In the genomic region with DNA sequence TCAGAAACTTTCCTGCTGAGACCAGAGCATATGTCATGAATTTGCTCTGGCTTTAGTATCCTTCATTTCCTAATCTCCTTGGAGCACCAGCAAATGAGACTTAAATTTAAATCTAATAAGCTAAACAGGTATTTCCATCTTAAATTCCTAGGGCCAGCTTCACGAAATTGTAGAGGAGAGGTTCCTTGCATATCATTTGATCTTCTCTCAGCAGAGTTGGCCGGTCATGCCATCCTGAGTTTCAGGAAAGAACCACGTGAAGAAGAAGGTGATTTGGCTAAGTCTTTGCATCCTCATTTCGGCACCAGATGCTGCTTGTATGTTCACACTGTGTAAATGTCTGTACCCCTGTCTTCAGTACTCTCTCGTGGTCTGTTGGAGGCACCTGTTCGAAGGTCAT, we compare ENCODE assay signal across 34 cellular contexts.
"Had no signal": no experiment of that assay in that cellular context is flagged by ENCODE, and none has a peak within 500 bp of the region (broad histone marks: within the 10 kb centered on the region; RNA-seq: fewer than 3 reads in every experiment).

No MANE protein-coding gene starts in this region.

- H3K4me2 ChIP-seq: hepatocyte had no signal

- H3K36me3 Mint-ChIP-seq: activated naive CD4-positive, alpha-beta T cell treated with anti-CD3 and anti-CD28 coated beads, Interleukin-2, amount 10 ng/mL, durations not matched to agents 7 days and 5 days; activated naive CD8-positive, alpha-beta T cell treated with anti-CD3 and anti-CD28 coated beads, Interleukin-2, amount 10 ng/mL, durations not matched to agents 7 days and 5 days; brain; WTC11 had no signal

- H3K36me3 ChIP-seq: ascending aorta, breast epithelium, cardiac muscle cell, esophagus muscularis mucosa, gastrocnemius medialis, heart left ventricle had no signal

- H3K27ac ChIP-seq: ascending aorta, breast epithelium, cardiac muscle cell, coronary artery, esophagus muscularis mucosa, foreskin keratinocyte, gastrocnemius medialis, heart left ventricle, hepatocyte, VCaP had no signal

- H3K4me3 ChIP-seq: ascending aorta, breast epithelium, cardiac muscle cell, coronary artery, esophagus muscularis mucosa, gastrocnemius medialis, heart left ventricle, hepatocyte had no signal

- H2AFZ ChIP-seq: hepatocyte had no signal

- H3K4me1 ChIP-seq: ascending aorta, breast epithelium, esophagus muscularis mucosa, foreskin keratinocyte, gastrocnemius medialis, heart left ventricle had no signal

- H3K27ac Mint-ChIP-seq: activated CD4-positive, alpha-beta memory T cell treated with anti-CD3 and anti-CD28 coated beads, Interleukin-2, amount 10 ng/mL, durations not matched to agents 7 days and 5 days; activated CD4-positive, alpha-beta T cell treated with anti-CD3 and anti-CD28 coated beads, Interleukin-2, amount 10 ng/mL, durations not matched to agents 7 days and 5 days; activated naive CD4-positive, alpha-beta T cell treated with anti-CD3 and anti-CD28 coated beads, Interleukin-2, amount 10 ng/mL, durations not matched to agents 7 days and 5 days; activated naive CD4-positive, alpha-beta T cell treated with anti-CD3 and anti-CD28 coated beads, Interleukin-2, amount 50 U/mL, for 72 hours; activated naive CD8-positive, alpha-beta T cell treated with anti-CD3 and anti-CD28 coated beads, Interleukin-2, amount 10 ng/mL, durations not matched to agents 7 days and 5 days; activated T-cell treated with anti-CD3 and anti-CD28 coated beads, Interleukin-2, amount 50 U/mL, for 24 hours; activated T-cell treated with anti-CD3 and anti-CD28 coated beads, Interleukin-2, amount 50 U/mL, for 72 hours; dendritic cell treated with granulocyte-macrophage colony-stimulating factor and Interleukin-4, amounts not matched to agents 40 ng/mL and 50 ng/mL, for 4 days; effector memory CD8-positive, alpha-beta T cell; T-helper 17 cell; T-helper 2 cell treated with Interferon-gamma antibody and Interleukin-4, amounts not matched to agents 5 μg/mL and 100 μg/mL, for 36 hours; WTC11 had no signal

- H3K4me3 Mint-ChIP-seq: activated CD4-positive, alpha-beta memory T cell treated with anti-CD3 and anti-CD28 coated beads, Interleukin-2, amount 10 ng/mL, durations not matched to agents 7 days and 5 days; activated CD4-positive, alpha-beta T cell treated with anti-CD3 and anti-CD28 coated beads, Interleukin-2, amount 10 ng/mL, durations not matched to agents 7 days and 5 days; activated naive CD4-positive, alpha-beta T cell treated with anti-CD3 and anti-CD28 coated beads, Interleukin-2, amount 10 ng/mL, durations not matched to agents 7 days and 5 days; activated naive CD8-positive, alpha-beta T cell treated with anti-CD3 and anti-CD28 coated beads, Interleukin-2, amount 10 ng/mL, durations not matched to agents 7 days and 5 days; activated T-cell treated with anti-CD3 and anti-CD28 coated beads, Interleukin-2, amount 50 U/mL, for 24 hours; activated T-cell treated with anti-CD3 and anti-CD28 coated beads, Interleukin-2, amount 50 U/mL, for 72 hours; dendritic cell treated with granulocyte-macrophage colony-stimulating factor and Interleukin-4, amounts not matched to agents 40 ng/mL and 50 ng/mL, for 4 days; effector memory CD8-positive, alpha-beta T cell; T-helper 17 cell; T-helper 2 cell treated with Interferon-gamma antibody and Interleukin-4, amounts not matched to agents 5 μg/mL and 100 μg/mL, for 36 hours; WTC11 had no signal

- H3K27me3 Mint-ChIP-seq: activated CD4-positive, alpha-beta memory T cell treated with anti-CD3 and anti-CD28 coated beads, Interleukin-2, amount 10 ng/mL, durations not matched to agents 7 days and 5 days; activated CD4-positive, alpha-beta T cell treated with anti-CD3 and anti-CD28 coated beads, Interleukin-2, amount 10 ng/mL, durations not matched to agents 7 days and 5 days; activated naive CD4-positive, alpha-beta T cell treated with anti-CD3 and anti-CD28 coated beads, Interleukin-2, amount 10 ng/mL, durations not matched to agents 7 days and 5 days; activated naive CD8-positive, alpha-beta T cell treated with anti-CD3 and anti-CD28 coated beads, Interleukin-2, amount 10 ng/mL, durations not matched to agents 7 days and 5 days; activated T-cell treated with anti-CD3 and anti-CD28 coated beads, Interleukin-2, amount 50 U/mL, for 24 hours; dendritic cell treated with granulocyte-macrophage colony-stimulating factor and Interleukin-4, amounts not matched to agents 40 ng/mL and 50 ng/mL, for 4 days; effector memory CD8-positive, alpha-beta T cell; T-helper 17 cell had no signal

- DNase-seq: activated CD4-positive, alpha-beta memory T cell treated with anti-CD3 and anti-CD28 coated beads, Interleukin-2, amount 10 ng/mL, durations not matched to agents 7 days and 5 days; activated CD4-positive, alpha-beta T cell treated with anti-CD3 and anti-CD28 coated beads for 1 hour; activated CD4-positive, alpha-beta T cell treated with anti-CD3 and anti-CD28 coated beads for 4 hours; activated CD4-positive, alpha-beta T cell treated with anti-CD3 and anti-CD28 coated beads, Interleukin-2, amount 10 ng/mL, durations not matched to agents 7 days and 5 days; activated CD4-positive, alpha-beta T cell treated with anti-CD3 and anti-CD28 coated beads, Interleukin-2, amount 50 U/mL, for 4 hours; activated CD8-positive, alpha-beta memory T cell treated with anti-CD3 and anti-CD28 coated beads, Interleukin-2, amount 50 U/mL, for 48 hours; activated gamma-delta T cell; activated naive CD4-positive, alpha-beta T cell; activated naive CD4-positive, alpha-beta T cell treated with anti-CD3 and anti-CD28 coated beads, Interleukin-2, amount 10 ng/mL, durations not matched to agents 7 days and 5 days; activated naive CD8-positive, alpha-beta T cell treated with anti-CD3 and anti-CD28 coated beads, Interleukin-2, amount 10 ng/mL, durations not matched to agents 7 days and 5 days; activated T-cell treated with anti-CD3 and anti-CD28 coated beads for 4 hours; activated T-cell treated with anti-CD3 and anti-CD28 coated beads, Interleukin-2, amount 50 U/mL, for 24 hours; activated T-cell treated with anti-CD3 and anti-CD28 coated beads, Interleukin-2, amount 50 U/mL, for 72 hours; central memory CD4-positive, alpha-beta T cell; effector CD4-positive, alpha-beta T cell; effector memory CD8-positive, alpha-beta T cell; erythroblast; foreskin keratinocyte; gastrocnemius medialis; glutamatergic neuron; heart left ventricle; T-helper 17 cell had no signal

- H3K4me1 Mint-ChIP-seq: activated CD4-positive, alpha-beta memory T cell treated with anti-CD3 and anti-CD28 coated beads, Interleukin-2, amount 10 ng/mL, durations not matched to agents 7 days and 5 days; activated CD4-positive, alpha-beta T cell treated with anti-CD3 and anti-CD28 coated beads, Interleukin-2, amount 10 ng/mL, durations not matched to agents 7 days and 5 days; activated naive CD4-positive, alpha-beta T cell treated with anti-CD3 and anti-CD28 coated beads, Interleukin-2, amount 10 ng/mL, durations not matched to agents 7 days and 5 days; activated naive CD8-positive, alpha-beta T cell treated with anti-CD3 and anti-CD28 coated beads, Interleukin-2, amount 10 ng/mL, durations not matched to agents 7 days and 5 days; T-helper 17 cell; WTC11 had no signal

- H3K9me3 Mint-ChIP-seq: WTC11 had no signal

- H3K79me2 ChIP-seq: hepatocyte had no signal

- H3K9me3 ChIP-seq: ascending aorta, breast epithelium, esophagus muscularis mucosa, gastrocnemius medialis, heart left ventricle had no signal

- H3K27me3 ChIP-seq: ascending aorta, breast epithelium, cardiac muscle cell, esophagus muscularis mucosa, foreskin keratinocyte, gastrocnemius medialis, heart left ventricle, hepatocyte had no signal
